Comparison of ENCODE assay signal across 16 cellular contexts in the genomic region with DNA sequence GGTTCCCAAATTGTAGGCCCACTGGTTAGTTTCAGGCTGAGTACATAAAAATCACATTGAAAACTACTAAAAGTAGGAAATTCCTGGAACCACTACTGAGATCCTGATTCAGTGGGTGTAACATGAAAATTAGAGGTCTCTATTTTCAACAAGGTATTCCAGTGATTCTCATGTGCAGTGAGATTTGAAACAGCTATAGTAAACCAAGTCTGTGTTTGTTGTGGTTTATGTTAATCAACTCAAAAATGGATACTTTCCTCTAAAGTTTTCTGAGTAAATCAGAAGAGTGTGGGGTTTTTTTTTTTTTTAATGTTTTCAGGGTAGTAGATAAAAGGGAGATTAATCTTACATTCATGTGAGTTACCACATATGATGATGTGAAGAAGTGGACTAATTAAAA. TPM values are rescaled to one million over a fixed set of nuclear protein-coding genes. Genes with fewer than 3 reads are reported as not detected.
A peak's percentile ranks its signal among the peaks of the same experiment; 100 is the strongest.
DNase-seq lines count a peak whose midpoint lies in the region; ATAC-seq, FAIRE-seq and TF ChIP-seq lines count a peak whose summit lies in the region.
"Had no signal": no experiment of that assay in that cellular context is flagged by ENCODE, and none has a peak within 500 bp of the region (broad histone marks: within the 10 kb centered on the region; RNA-seq: fewer than 3 reads in every experiment).

No MANE protein-coding gene starts in this region.

- POLR2A ChIA-PET in A549 (lab: Yijun Ruan, JAX), result interaction anchor here (0.7 to 1.2 kb wide), 4 partner anchors 42 to 92 kb away, joined by 3 to 9 read pairs (median 7); a partner anchor contains a TSS

- peaks cover 41% of the 10 kb centered on the region for H3K36me3 Mint-ChIP-seq in T-helper 1 cell treated with Interleukin-12 subunit alpha and Interleukin-12 subunit beta and Interleukin-4 antibody, amounts not matched to agents 30 μg/mL and 1 μg/mL, for 36 hours (ENCODE audit: low read depth)
- H3K36me3 Mint-ChIP-seq in astrocyte (ENCODE audit: low read depth, unreplicated experiment), result peaks cover 17% of the 10 kb centered on the region

- H3K27ac Mint-ChIP-seq in T-helper 1 cell treated with Interleukin-12 subunit alpha and Interleukin-12 subunit beta and Interleukin-4 antibody, amounts not matched to agents 30 μg/mL and 1 μg/mL, for 36 hours, result peak overlapping the region; percentile 26
- peak overlapping the region; percentile 98 for H3K27ac Mint-ChIP-seq in astrocyte (ENCODE audit: unreplicated experiment)
- H3K27ac Mint-ChIP-seq: H9 had no signal

- H3K4me1 ChIP-seq in A549 (peaks cover 27% of the 10 kb centered on the region), astrocyte (ENCODE audit: insufficient read depth, low read length) (peaks cover 10% of the 10 kb centered on the region)

- H3K9ac ChIP-seq in astrocyte (ENCODE audit: low read length), result peak overlapping the region; percentile 48

- H3K9me3 Mint-ChIP-seq in T-helper 1 cell treated with Interleukin-12 subunit alpha and Interleukin-12 subunit beta and Interleukin-4 antibody, amounts not matched to agents 30 μg/mL and 1 μg/mL, for 36 hours, result no peaks in the 10 kb centered on the region
- H3K9me3 Mint-ChIP-seq in astrocyte (ENCODE audit: unreplicated experiment), result no peaks in the 10 kb centered on the region
- H3K9me3 Mint-ChIP-seq: H9 had no signal

- CTCF ChIA-PET in A549 (lab: Yijun Ruan, JAX), result interaction anchor here (0.6 to 2.5 kb wide), 3 partner anchors 92 to 272 kb away, joined by 3 to 10 read pairs (median 3); no protein-coding TSS in a partner anchor

- TF ChIP-seq CTCF in A549 (IDR thresholded peaks at IDR 0.05) (no peak), astrocyte (IDR thresholded peaks at IDR 0.05; ENCODE audit: insufficient read depth, low read depth, low read length) (no peak)

- FAIRE-seq in A549 (lab: Jason Lieb, UNC) (no peak), astrocyte (lab: Jason Lieb, UNC) (no peak)

- ATAC-seq in A549, result no peak

- H3K4me3 Mint-ChIP-seq in T-helper 1 cell treated with Interleukin-12 subunit alpha and Interleukin-12 subunit beta and Interleukin-4 antibody, amounts not matched to agents 30 μg/mL and 1 μg/mL, for 36 hours, result no peak overlapping the region
- no peak overlapping the region for H3K4me3 Mint-ChIP-seq in astrocyte (ENCODE audit: unreplicated experiment)
- H3K4me3 Mint-ChIP-seq: H9 had no signal

- DNase-seq in T-helper 1 cell (no peak), A549 (ENCODE audit: low read depth in 1 of 2, low spot score in 1 of 2) (no peak), astrocyte (ENCODE audit: low read depth) (no peak), myocyte (ENCODE audit: low read depth) (peak; percentile 1), NCI-H82 treated with DMSO at 0.1 percent for 48 hours (lab: John Stamatoyannopoulos, UW; ENCODE audit: unreplicated experiment) (no peak), MG63 (no peak), DMS114 treated with DMSO at 0.1 percent for 48 hours (lab: John Stamatoyannopoulos, UW; ENCODE audit: unreplicated experiment) (no peak)
- DNase-seq: 8988T, DMS53, H9, Kasumi-1, NCI-H187 treated with DMSO at 0.1 percent for 48 hours, NCI-H446, NCI-H748 treated with DMSO at 0.1 percent for 48 hours had no signal

- H3K4me2 ChIP-seq in A549, result peak overlapping the region; percentile 58
- peak overlapping the region; percentile 29 for H3K4me2 ChIP-seq in astrocyte (ENCODE audit: low read length)

- H3K4me1 Mint-ChIP-seq in T-helper 1 cell treated with Interleukin-12 subunit alpha and Interleukin-12 subunit beta and Interleukin-4 antibody, amounts not matched to agents 30 μg/mL and 1 μg/mL, for 36 hours (ENCODE audit: low read depth), result peaks cover 4% of the 10 kb centered on the region
- peaks cover 28% of the 10 kb centered on the region for H3K4me1 Mint-ChIP-seq in astrocyte (ENCODE audit: low read depth, unreplicated experiment)
- H3K4me1 Mint-ChIP-seq: H9 had no signal

- TF ChIP-seq POLR2A in A549 (IDR thresholded peaks at IDR 0.05; ENCODE audit: low read length), result no peak

- no peaks in the 10 kb centered on the region for H3K9me3 ChIP-seq in A549
- H3K9me3 ChIP-seq in astrocyte (ENCODE audit: insufficient read depth, low read depth, low read length), result no peaks in the 10 kb centered on the region
- no peaks in the 10 kb centered on the region for H3K9me3 ChIP-seq in MG63

- no peaks in the 10 kb centered on the region for H4K20me1 ChIP-seq in astrocyte (ENCODE audit: insufficient read depth, low read length)

- H3K27ac ChIP-seq in A549 (peak overlapping the region; percentile 73 to 77; a peak in 5 of 6 replicates), astrocyte (ENCODE audit: low read depth, low read length) (peak overlapping the region; percentile 77)
- H3K27ac ChIP-seq: C4-2B had no signal

- H3K79me2 ChIP-seq in astrocyte (ENCODE audit: insufficient read depth, low read length), result no peaks in the 10 kb centered on the region

- H3K27me3 ChIP-seq in astrocyte (ENCODE audit: insufficient read depth, low read length), result no peaks in the 10 kb centered on the region
- H3K27me3 ChIP-seq in MG63, result no peaks in the 10 kb centered on the region

- no peak for TF ChIP-seq RAD21 in A549 (conservative IDR thresholded peaks at IDR 0.05 in 1 of 2, IDR thresholded peaks at IDR 0.05 in 1 of 2)

- H3K27me3 Mint-ChIP-seq in T-helper 1 cell treated with Interleukin-12 subunit alpha and Interleukin-12 subunit beta and Interleukin-4 antibody, amounts not matched to agents 30 μg/mL and 1 μg/mL, for 36 hours (ENCODE audit: low read depth), result no peaks in the 10 kb centered on the region
- H3K27me3 Mint-ChIP-seq in astrocyte (ENCODE audit: low read depth, unreplicated experiment), result no peaks in the 10 kb centered on the region

- H2AFZ ChIP-seq in astrocyte (ENCODE audit: low read depth, low read length), result no peak overlapping the region

- TF ChIP-seq EP300 in A549 (IDR thresholded peaks at IDR 0.05), result no peak

- H3K36me3 ChIP-seq in astrocyte (ENCODE audit: insufficient read depth, low read length) (peaks cover 29% of the 10 kb centered on the region), MG63 (peaks cover 37% of the 10 kb centered on the region)

- H3K4me3 ChIP-seq in A549, result no peak overlapping the region
- no peak overlapping the region for H3K4me3 ChIP-seq in astrocyte (ENCODE audit: insufficient read depth, low read depth, low read length)
- H3K4me3 ChIP-seq in MG63, result no peak overlapping the region

TF ChIP-seq in A549, 52 proteins besides CTCF, POLR2A, EP300 and RAD21:
- TF ChIP-seq RARB (CRISPR knock-in tag; IDR thresholded peaks at IDR 0.05) (no peak), EHMT2 (IDR thresholded peaks at IDR 0.05; ENCODE audit: low read depth) (no peak), ESRRA (IDR thresholded peaks at IDR 0.05; ENCODE audit: borderline replicate concordance, low read length) (no peak), CBX2 (IDR thresholded peaks at IDR 0.05; ENCODE audit: borderline replicate concordance, low read depth) (no peak), CHD2 (IDR thresholded peaks at IDR 0.05; ENCODE audit: low read length, partially characterized antibody) (no peak), BHLHE40 (IDR thresholded peaks at IDR 0.05; ENCODE audit: low read depth, low read length) (no peak), POLR2AphosphoS2 (conservative IDR thresholded peaks at IDR 0.05; ENCODE audit: low read length) (no peak), JUN (IDR thresholded peaks at IDR 0.05) (no peak), MAZ (IDR thresholded peaks at IDR 0.05; ENCODE audit: borderline replicate concordance, low read depth, low read length) (no peak)
- TF ChIP-seq, protein P1, sequence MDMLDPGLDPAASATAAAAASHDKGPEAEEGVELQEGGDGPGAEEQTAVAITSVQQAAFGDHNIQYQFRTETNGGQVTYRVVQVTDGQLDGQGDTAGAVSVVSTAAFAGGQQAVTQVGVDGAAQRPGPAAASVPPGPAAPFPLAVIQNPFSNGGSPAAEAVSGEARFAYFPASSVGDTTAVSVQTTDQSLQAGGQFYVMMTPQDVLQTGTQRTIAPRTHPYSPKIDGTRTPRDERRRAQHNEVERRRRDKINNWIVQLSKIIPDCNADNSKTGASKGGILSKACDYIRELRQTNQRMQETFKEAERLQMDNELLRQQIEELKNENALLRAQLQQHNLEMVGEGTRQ (IDR thresholded peaks at IDR 0.05), result no peak
- TF ChIP-seq, protein P2, sequence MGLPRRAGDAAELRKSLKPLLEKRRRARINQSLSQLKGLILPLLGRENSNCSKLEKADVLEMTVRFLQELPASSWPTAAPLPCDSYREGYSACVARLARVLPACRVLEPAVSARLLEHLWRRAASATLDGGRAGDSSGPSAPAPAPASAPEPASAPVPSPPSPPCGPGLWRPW (IDR thresholded peaks at IDR 0.05), result no peak
TF ChIP-seq in A549: peak in this region for 0.

RNA-seq across cellular contexts. Expression of a gene that starts 42.4 kb away (rescaled TPM):
- 92.0 and 94.1 TPM in 2 replicates for polyA plus RNA-seq in A549 (2011; rRNA removed)
- polyA plus RNA-seq in A549 (2012; cell fraction: cytosol; rRNA removed), result 54.9 and 75.4 TPM in 2 replicates
- polyA plus RNA-seq in A549 (2012; cell fraction: nucleus; rRNA removed), result 24.6 and 27.2 TPM in 2 replicates
- polyA plus RNA-seq in A549 (2017; fragmentation: RNase III; extraction: RNeasy Plus Mini Kit Qiagen cat#74134 plus additional on column Dnase treatment), result 37.5 to 42.5 TPM (median 40.0 TPM) in 3 replicates
- 108 and 111 TPM in 2 replicates for polyA minus RNA-seq in A549 (2011; rRNA and poly(A)+ RNA removed)
- total RNA-seq in astrocyte, result 202 and 205 TPM in 2 replicates
- 185 and 201 TPM in 2 replicates for total RNA-seq in myocyte
- 112 TPM for polyA plus RNA-seq in myocyte (2012)
- 42.1 and 49.2 TPM in 2 replicates for total RNA-seq in MG63 (2014; rRNA removed; shearing (Covaris generic); ENCODE audit: low replicate concordance)

RNA-seq across cellular contexts. Expression of a gene that starts 42.8 kb away (rescaled TPM):
- polyA plus RNA-seq in A549 (2011; rRNA removed), result 19.0 and 30.1 TPM in 2 replicates
- 2.7 and 2.8 TPM in 2 replicates for polyA plus RNA-seq in A549 (2012; cell fraction: cytosol; rRNA removed)
- polyA plus RNA-seq in A549 (2012; cell fraction: nucleus; rRNA removed), result 3.2 and 3.9 TPM in 2 replicates
- 13.6 to 15.4 TPM (median 13.6 TPM) in 3 replicates for polyA plus RNA-seq in A549 (2017; fragmentation: RNase III; extraction: RNeasy Plus Mini Kit Qiagen cat#74134 plus additional on column Dnase treatment)
- polyA minus RNA-seq in A549 (2011; rRNA and poly(A)+ RNA removed), result 10.3 and 11.8 TPM in 2 replicates
- 49.3 and 53.9 TPM in 2 replicates for total RNA-seq in astrocyte
- total RNA-seq in myocyte, result 17.9 and 21.9 TPM in 2 replicates
- polyA plus RNA-seq in myocyte (2012), result 7.5 TPM
- 4.0 and 6.0 TPM in 2 replicates for total RNA-seq in MG63 (2014; rRNA removed; shearing (Covaris generic); ENCODE audit: low replicate concordance)
